Comparison of ENCODE assay signal across 31 cellular contexts in the genomic region with DNA sequence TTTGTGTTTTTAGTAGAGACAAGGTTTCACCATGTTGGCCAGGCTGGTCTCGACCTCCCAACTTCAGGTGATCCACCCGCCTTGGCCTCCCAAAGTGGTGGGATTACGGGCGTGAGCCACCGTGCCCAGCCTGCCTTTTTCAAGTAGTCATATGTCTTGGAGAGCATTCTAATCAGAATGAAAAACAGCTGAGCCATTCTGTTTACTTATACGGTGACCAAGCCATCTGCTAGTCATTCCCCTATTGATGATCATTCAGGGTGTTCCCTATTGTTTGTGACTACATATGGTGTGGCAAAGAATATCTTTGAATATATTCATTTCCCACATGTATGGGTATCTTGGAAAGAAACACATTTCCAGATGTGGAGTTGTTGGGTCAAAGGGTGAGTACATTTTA. TPM values are rescaled to one million over a fixed set of nuclear protein-coding genes. Genes with fewer than 3 reads are reported as not detected.
A peak's percentile ranks its signal among the peaks of the same experiment; 100 is the strongest.
DNase-seq lines count a peak whose midpoint lies in the region; FAIRE-seq and TF ChIP-seq lines count a peak whose summit lies in the region.
"Had no signal": no experiment of that assay in that cellular context is flagged by ENCODE, and none has a peak within 500 bp of the region (broad histone marks: within the 10 kb centered on the region; RNA-seq: fewer than 3 reads in every experiment).

No MANE protein-coding gene starts in this region.

- no peaks in the 10 kb centered on the region for H3K4me1 ChIP-seq in kidney (ENCODE audit: control insufficient read depth in 1 of 2, insufficient read depth in 1 of 2, low read depth in 1 of 2, low read length in 2 of 2)
- H3K4me1 ChIP-seq: BE2C, Caco-2 had no signal

- DNase-seq in DMS153 (lab: John Stamatoyannopoulos, UW) (peak; percentile 41), DMS153 treated with DMSO at 0.1 percent for 48 hours (lab: John Stamatoyannopoulos, UW; ENCODE audit: unreplicated experiment) (no peak), GM03348 (ENCODE audit: low spot score) (peak; percentile 45), RKO (ENCODE audit: low spot score) (peak; percentile 47), fibroblast of the conjunctiva (ENCODE audit: low read depth) (peak; percentile 6), GM13977 (ENCODE audit: low spot score) (no peak), GM13976 (ENCODE audit: low spot score) (no peak), kidney (no peak)
- DNase-seq: 8988T; activated B cell treated with CpG ODN at 0.5 μM for 24 hours; activated CD4-positive, alpha-beta T cell treated with anti-CD3 and anti-CD28 coated beads, Interleukin-2, amount 50 U/mL, for 48 hours; activated effector memory CD4-positive, alpha-beta T cell treated with Interleukin-2 at 50 U/mL for 16 hours; BE2C; brain microvascular endothelial cell; Caco-2; GDM1; GOT3; islet precursor cell; Karpas-422; NCI-H1048; NCI-H2081 treated with DMSO at 0.1 percent for 48 hours; NCI-H774; SK-N-SH; stimulated activated CD4-positive, alpha-beta T cell treated with anti-CD3 and anti-CD28 coated beads, Interleukin-12 subunit alpha, Interleukin-12 subunit beta, amount 100 ng/mL, for 4 hours; T-helper 9 cell had no signal

- no peak for FAIRE-seq in kidney (lab: Jason Lieb, UNC)
- FAIRE-seq: endometrium, frontal cortex, GM12878 had no signal

- no peaks in the 10 kb centered on the region for H3K9me3 ChIP-seq in kidney (ENCODE audit: control insufficient read depth in 1 of 2, low read length in 2 of 2)
- H3K9me3 ChIP-seq: BE2C, Caco-2, SK-N-SH had no signal

- H3K9ac ChIP-seq in kidney (ENCODE audit: low read length in 2 of 2): no peak overlapping the region
- H3K9ac ChIP-seq: SK-N-SH had no signal

- intact Hi-C loops in kidney (cut with DNase I): no loop called here

- no peaks in the 10 kb centered on the region for H3K36me3 ChIP-seq in kidney (ENCODE audit: control insufficient read depth in 1 of 2, insufficient read depth in 2 of 2, low read length in 2 of 2)
- H3K36me3 ChIP-seq: BE2C, brain microvascular endothelial cell had no signal

- no peak overlapping the region for H3K4me3 ChIP-seq in kidney (ENCODE audit: low read length in 2 of 2)
- H3K4me3 ChIP-seq: coronary artery, GM12878, lung had no signal

- H3K27ac ChIP-seq in kidney (ENCODE audit: low read depth in 2 of 2, low read length in 2 of 2): no peak overlapping the region
- H3K27ac ChIP-seq: brain microvascular endothelial cell, coronary artery had no signal

- no peak for TF ChIP-seq CTCF in GM13977 (IDR thresholded peaks at IDR 0.05; ENCODE audit: extremely low read depth, insufficient read depth, missing control alignments)
- no peak for TF ChIP-seq CTCF in GM13976 (IDR thresholded peaks at IDR 0.05; ENCODE audit: borderline replicate concordance, control extremely low read depth, extremely low read depth, insufficient read depth, missing control alignments)
- no peak for TF ChIP-seq CTCF in kidney (IDR thresholded peaks at IDR 0.05; ENCODE audit: borderline replicate concordance, extremely low read depth, insufficient read depth)

- in situ Hi-C loops in GM13977 (cut with MboI; ENCODE audit: low pct_unique_long_range_greater_than_20kb, low sequenced_read_pairs, unreplicated experiment): no loop called here
- in situ Hi-C loops in GM13976 (cut with MboI; ENCODE audit: low sequenced_read_pairs, unreplicated experiment): no loop called here

RNA-seq across cellular contexts. Expression of a gene that starts 17.2 kb away (rescaled TPM):
- 13.2 TPM for total RNA-seq in kidney
- polyA plus RNA-seq in kidney (ENCODE audit: insufficient read depth, low read depth, low replicate concordance): 5.2 TPM

RNA-seq across cellular contexts. Expression of a gene that starts 17.7 kb away (rescaled TPM):
- 37.2 TPM for total RNA-seq in kidney
- polyA plus RNA-seq in kidney (ENCODE audit: insufficient read depth, low read depth, low replicate concordance): 123 TPM

RNA-seq across cellular contexts. Expression of a gene that starts 35.0 kb away (rescaled TPM):
- total RNA-seq in kidney: 0.09 TPM
- polyA plus RNA-seq in kidney (ENCODE audit: insufficient read depth, low read depth, low replicate concordance): not detected

RNA-seq across cellular contexts. Expression of a gene that starts 49.4 kb away (rescaled TPM):
- total RNA-seq in kidney: 19.0 TPM
- 15.4 TPM for polyA plus RNA-seq in kidney (ENCODE audit: insufficient read depth, low read depth, low replicate concordance)
- total RNA-seq: activated B cell treated with CpG ODN at 0.5 μM for 24 hours, Caco-2, frontal cortex, GM12878, HT-29 had no signal
- polyA plus RNA-seq: GM12878 had no signal

RNA-seq across cellular contexts. Expression of a gene that starts 55.3 kb away (rescaled TPM):
- total RNA-seq in kidney: 29.7 TPM
- polyA plus RNA-seq in kidney (ENCODE audit: insufficient read depth, low read depth, low replicate concordance): 13.6 TPM

Comparison
In these comparisons a context has a peak if more than half of its experiments do, and no peak if none do; other contexts are left out.
1. DNase-seq: peak in DMS153 (single experiment), GM03348 (single experiment), RKO (single experiment) and fibroblast of the conjunctiva (single experiment); none in DMS153 treated with DMSO at 0.1 percent for 48 hours (single experiment), GM13977 (single experiment), GM13976 (single experiment) and kidney (single experiment).